Comparison of ENCODE assay signal across 7 cellular contexts in genomic region chr7:6842278-6842921, GRCh38. TPM values are rescaled to one million over a fixed set of nuclear protein-coding genes. Genes with fewer than 3 reads are reported as not detected.
A peak's percentile ranks its signal among the peaks of the same experiment; 100 is the strongest.
DNase-seq lines count a peak whose midpoint lies in the region; ATAC-seq, FAIRE-seq and TF ChIP-seq lines count a peak whose summit lies in the region.
"Not testable (repeated sequence)": the region's sequence is repeated elsewhere in the genome, so short reads cannot be mapped to it uniquely, and the experiment has no call there.

No MANE protein-coding gene starts in this region.

- 0 out of 2 replicates have a peak overlapping the region, but pooled peaks have one; percentile 12 for H3K27ac ChIP-seq in RWPE1
- not testable (repeated sequence) for H3K27ac ChIP-seq in K562 (ENCODE audit: extremely low read depth, low read depth, low read length)
- peak overlapping the region; percentile 31 to 55 for H3K27ac ChIP-seq in esophagus (ENCODE audit: low read depth in 2 of 2, low read length in 1 of 2)
- H3K27ac ChIP-seq in parathyroid adenoma = peak overlapping the region; percentile 49

- H3K4me2 ChIP-seq in K562 (ENCODE audit: insufficient read depth, low read length) = not testable (repeated sequence)
- H3K4me2 ChIP-seq in parathyroid adenoma (ENCODE audit: low read length) = peak overlapping the region; percentile 42

- H3K4me3 ChIP-seq in K562; esophagus (ENCODE audit: low read depth in 1 of 2, low read length in 2 of 2); parathyroid adenoma (ENCODE audit: low read depth, low read length): not testable (repeated sequence)

- H3K27me3 ChIP-seq in K562 (ENCODE audit: control insufficient read depth in 2 of 2, insufficient read depth in 2 of 2, low read length in 2 of 2) = peaks cover 2 to 16% of the 10 kb centered on the region in 2 experiments; a peak in 4 of 5 replicates
- not testable (repeated sequence) for H3K27me3 ChIP-seq in esophagus (ENCODE audit: control insufficient read depth in 1 of 2, insufficient read depth in 2 of 2, low read length in 2 of 2); parathyroid adenoma (ENCODE audit: control insufficient read depth, insufficient read depth, low read length)

- H3K9me1 ChIP-seq in K562 (ENCODE audit: control insufficient read depth, insufficient read depth, low read length) = not testable (repeated sequence)

- in situ Hi-C loops in K562 (cut with MboI) = not testable (repeated sequence)

- POLR2A ChIA-PET in RWPE1 (lab: Yijun Ruan, JAX; ENCODE audit: low non-redundant PET); K562 (lab: Yijun Ruan, JAX): not testable (repeated sequence)

- TF ChIP-seq EP300 in K562 (IDR thresholded peaks at IDR 0.05; ENCODE audit: low read length) = not testable (repeated sequence)

- CTCF ChIA-PET in RWPE1 (lab: Yijun Ruan, JAX) = interaction anchor here (0.6 kb wide), 1 partner anchor 98 kb away, joined by 3 read pairs; no protein-coding TSS in a partner anchor
- CTCF ChIA-PET in K562 (lab: Yijun Ruan, JAX; ENCODE audit: low intra/inter-chr PET ratio) = not testable (repeated sequence)

- DNase-seq in Daoy (ENCODE audit: low read depth) (peak; percentile 73), HT-29 (ENCODE audit: low spot score) (peak; percentile 67), M059J (ENCODE audit: low read depth) (peak; percentile 22), RWPE1 (ENCODE audit: low spot score) (peak; percentile 18), K562 (ENCODE audit: extremely low read depth in 1 of 4, low spot score in 3 of 4) (peak in 2 of 4 experiments; percentile 9 to 10)

- H3K4me1 ChIP-seq in K562 (replicated peaks in 1 of 2; ENCODE audit: control insufficient read depth in 2 of 2, insufficient read depth in 2 of 2, low read length in 2 of 2); esophagus (ENCODE audit: control insufficient read depth in 2 of 2, insufficient read depth in 2 of 2, low read length in 1 of 2); parathyroid adenoma: not testable (repeated sequence)

- BruUV-seq in K562 (replicated peaks; lab: Mats Ljungman, UMichigan) = not testable (repeated sequence)

- H4K20me1 ChIP-seq in K562 (replicated peaks; ENCODE audit: control insufficient read depth, insufficient read depth, low read length) = not testable (repeated sequence)

- not testable (repeated sequence) for ATAC-seq in K562

- H3K9ac ChIP-seq in K562 (ENCODE audit: insufficient read depth in 1 of 2, low read depth in 2 of 2, low read length in 2 of 2); parathyroid adenoma: not testable (repeated sequence)

- H2AFZ ChIP-seq in K562 (ENCODE audit: low read depth, low read length) = not testable (repeated sequence)
- H2AFZ ChIP-seq in parathyroid adenoma = peak overlapping the region; percentile 81

- H3K36me3 ChIP-seq in K562 (ENCODE audit: control insufficient read depth, insufficient read depth, low read length); esophagus (ENCODE audit: control insufficient read depth in 2 of 2, insufficient read depth in 2 of 2, low read length in 1 of 2); parathyroid adenoma (ENCODE audit: control insufficient read depth, insufficient read depth, low read length): not testable (repeated sequence)

- not testable (repeated sequence) for H3K9me3 ChIP-seq in K562 (replicated peaks; ENCODE audit: control insufficient read depth, insufficient read depth, low read depth, low read length); esophagus (ENCODE audit: control insufficient read depth in 2 of 2, insufficient read depth in 1 of 2, low read depth in 1 of 2, low read length in 1 of 2); parathyroid adenoma (ENCODE audit: control insufficient read depth, low read length)

- H3K79me2 ChIP-seq in K562 (ENCODE audit: control insufficient read depth, insufficient read depth, low read length); parathyroid adenoma: not testable (repeated sequence)

- not testable (repeated sequence) for TF ChIP-seq RAD21 in K562 (CRISPR knock-in tag; conservative IDR thresholded peaks at IDR 0.05 in 1 of 2, IDR thresholded peaks at IDR 0.05 in 1 of 2)

- TF ChIP-seq POLR2A in K562 (conservative IDR thresholded peaks at IDR 0.05) = not testable (repeated sequence)

- not testable (repeated sequence) for FAIRE-seq in K562 (lab: Jason Lieb, UNC)

- WGBS in K562 (ENCODE audit: insufficient coverage, low coverage, missing lambda C conversion rate) = 4% methylated on average over 20 of the region's 20 CpGs
- WGBS in esophagus, 2 donors = 46 to 49% methylated on average over 20 of the region's 20 CpGs

- intact Hi-C loops in K562 (cut with micrococcal nuclease) = not testable (repeated sequence)

- not testable (repeated sequence) for TF ChIP-seq CTCF in RWPE1 (conservative IDR thresholded peaks at IDR 0.05; ENCODE audit: low read depth); K562 (IDR thresholded peaks at IDR 0.05 in 2 of 3, conservative IDR thresholded peaks at IDR 0.05 in 1 of 3; ENCODE audit: insufficient read depth in 2 of 3, low read depth in 1 of 3, low read length in 3 of 3); parathyroid adenoma (IDR thresholded peaks at IDR 0.05)

TF ChIP-seq in K562, 482 proteins besides CTCF, POLR2A, EP300 and RAD21:
- TF ChIP-seq TFAP4 (CRISPR knock-in tag; IDR thresholded peaks at IDR 0.05; ENCODE audit: borderline replicate concordance) = peak; percentile 49; the same call in 1 of the 2 replicates
- TF ChIP-seq L3MBTL2 (IDR thresholded peaks at IDR 0.05) = peak; percentile 62; the same call in 1 of the 2 replicates

RNA-seq across cellular contexts. Expression of gene CCZ1B, which starts 16.3 kb away (rescaled TPM):
- 100 and 103 TPM in 2 replicates for total RNA-seq in Daoy (2014; rRNA removed; shearing (Covaris generic))
- 29.8 and 31.7 TPM in 2 replicates for total RNA-seq in HT-29 (2014; rRNA removed; shearing (Covaris generic))
- 25.6 and 47.2 TPM in 2 replicates for total RNA-seq in M059J (2014; rRNA removed; shearing (Covaris generic))
- 62.0 and 146 TPM in 2 replicates for total RNA-seq in K562 (2011; cell fraction: chromatin; rRNA removed; ENCODE audit: low replicate concordance)
- total RNA-seq in K562 (2011; cell fraction: nucleolus; rRNA removed) = 30.0 and 31.6 TPM in 2 replicates
- total RNA-seq in K562 (2011; cell fraction: nucleoplasm; rRNA removed) = 48.5 and 49.4 TPM in 2 replicates
- total RNA-seq in K562 (2014; rRNA removed) (27.8 and 39.4 TPM in 2 replicates), K562 (2014; rRNA removed; fragmentation: Illumina TruSeq; extraction: Trizol) (57.5 and 61.9 TPM in 2 replicates), K562 (2015; rRNA removed; fragmentation: Illumina TruSeq; extraction: Trizol) (68.7 and 78.5 TPM in 2 replicates), K562 (2021) (34.0 and 34.8 TPM in 2 replicates)
- polyA plus RNA-seq in K562 (2011; rRNA removed) (24.9 and 36.8 TPM in 2 replicates), K562 (2014; fragmentation: Illumina TruSeq; extraction: Trizol) (66.0 and 73.9 TPM in 2 replicates), K562 (2014; fragmentation: Nextera tagmentation; extraction: Ambion mirVana) (10 to 100 TPM in 1 of 2 experiments, 1 to 10 TPM in 1; 8.1 to 11.2 TPM), K562 (2014; rRNA removed) (26.9 and 34.1 TPM in 2 replicates), esophagus (10 to 100 TPM; 20.5 to 40.3 TPM)
- polyA plus RNA-seq in K562 (2011; cell fraction: cytosol; rRNA removed) = 4.9 and 10.3 TPM in 2 replicates
- polyA plus RNA-seq in K562 (2011; cell fraction: nucleus; rRNA removed) = 14.5 and 24.5 TPM in 2 replicates
- 46.4 and 75.0 TPM in 2 replicates for polyA plus RNA-seq in K562 (2012)
- polyA minus RNA-seq in K562 (2011; rRNA and poly(A)+ RNA removed) = 41.0 and 53.4 TPM in 2 replicates
- polyA minus RNA-seq in K562 (2011; cell fraction: cytosol; rRNA and poly(A)+ RNA removed) = 15.4 and 26.9 TPM in 2 replicates
- polyA minus RNA-seq in K562 (2011; cell fraction: nucleus; rRNA and poly(A)+ RNA removed) = 14.8 and 18.2 TPM in 2 replicates
